Comparison of ENCODE assay signal across 11 cellular contexts in the genomic region with DNA sequence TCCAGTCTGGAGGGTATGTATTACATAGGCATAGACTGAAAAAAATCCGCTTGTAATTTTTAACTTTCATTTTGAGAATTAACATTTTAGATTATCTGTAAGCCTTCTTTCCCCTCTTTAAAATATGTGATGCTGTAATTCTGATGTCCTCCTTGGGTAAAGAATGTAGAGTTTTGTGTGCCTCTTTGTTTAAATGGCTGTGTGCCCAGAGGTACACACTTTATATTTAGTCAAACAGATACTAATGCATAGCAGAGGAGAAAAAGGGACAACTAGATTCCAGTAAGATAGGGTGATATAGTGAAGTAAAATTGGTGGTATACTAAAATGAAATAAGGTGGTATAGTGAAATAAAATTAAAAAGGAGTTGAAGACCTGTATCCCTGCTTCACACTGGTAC. TPM values are rescaled to one million over a fixed set of nuclear protein-coding genes. Genes with fewer than 3 reads are reported as not detected.
DNase-seq lines count a peak whose midpoint lies in the region; ATAC-seq and TF ChIP-seq lines count a peak whose summit lies in the region.
"Had no signal": no experiment of that assay in that cellular context is flagged by ENCODE, and none has a peak within 500 bp of the region (broad histone marks: within the 10 kb centered on the region; RNA-seq: fewer than 3 reads in every experiment).

No MANE protein-coding gene starts in this region.

- TF ChIP-seq CTCF in Caco-2 (IDR thresholded peaks at IDR 0.05; ENCODE audit: insufficient read depth in 1 of 2, low read depth in 1 of 2, low read length in 1 of 2, severe bottlenecking in 1 of 2, unreplicated experiment in 1 of 2) = no peak
- TF ChIP-seq CTCF in coronary artery (IDR thresholded peaks at IDR 0.05) = no peak
- no peak for TF ChIP-seq CTCF in nephron progenitor cell (IDR thresholded peaks at IDR 0.05)

- H3K4me3 ChIP-seq in Caco-2 (ENCODE audit: low read depth, low read length) (no peak overlapping the region), Karpas-422 (ENCODE audit: low read length) (peak overlapping the region; percentile 80), coronary artery (peak overlapping the region; percentile 81)

- POLR2A ChIA-PET in Caco-2 (lab: Charles Lee) = no interaction called here

- peaks cover 16% of the 10 kb centered on the region for H3K4me1 ChIP-seq in Caco-2
- H3K4me1 ChIP-seq in Karpas-422 (ENCODE audit: low read length) = peaks cover 27% of the 10 kb centered on the region

- intact Hi-C loops in Caco-2 (cut with micrococcal nuclease; ENCODE audit: unreplicated experiment) = no loop called here
- intact Hi-C loops in posterior cingulate gyrus (cut with DNase I) = no loop called here

- H3K79me2 ChIP-seq in Karpas-422 (ENCODE audit: low read length) = peaks cover 63% of the 10 kb centered on the region

- no peak for ATAC-seq in GM21423 (IDR thresholded peaks at IDR 0.05; ENCODE audit: unreplicated experiment)

- no peaks in the 10 kb centered on the region for H3K9me3 ChIP-seq in Caco-2
- no peaks in the 10 kb centered on the region for H3K9me3 ChIP-seq in Karpas-422 (ENCODE audit: low read length)

- H3K9me3 Mint-ChIP-seq in Caco-2 (ENCODE audit: unreplicated experiment) (no peaks in the 10 kb centered on the region), nephron progenitor cell (no peaks in the 10 kb centered on the region)

- peaks cover 15% of the 10 kb centered on the region for H3K4me1 Mint-ChIP-seq in Caco-2 (ENCODE audit: low read depth, unreplicated experiment)
- peaks cover 45% of the 10 kb centered on the region for H3K4me1 Mint-ChIP-seq in nephron progenitor cell

- no peaks in the 10 kb centered on the region for H3K9me2 ChIP-seq in Karpas-422 (replicated peaks; ENCODE audit: insufficient read depth, low read length)

- no peak overlapping the region for H2AFZ ChIP-seq in Karpas-422 (ENCODE audit: low read length)

- peaks cover 14% of the 10 kb centered on the region for H3K36me3 Mint-ChIP-seq in Caco-2 (ENCODE audit: insufficient read depth, unreplicated experiment)
- H3K36me3 Mint-ChIP-seq in nephron progenitor cell (ENCODE audit: low read depth) = peaks cover 19% of the 10 kb centered on the region

- H3K36me3 ChIP-seq in Caco-2 (ENCODE audit: control insufficient read depth, insufficient read depth, low read length) = no peaks in the 10 kb centered on the region; the same call in 1 of the 2 replicates
- peaks cover 3% of the 10 kb centered on the region; the same call in 1 of the 2 replicates for H3K36me3 ChIP-seq in Karpas-422 (ENCODE audit: insufficient read depth, low read length)

- peak overlapping the region; percentile 92 for H3K4me3 Mint-ChIP-seq in Caco-2 (ENCODE audit: unreplicated experiment)
- peak overlapping the region; percentile 99 for H3K4me3 Mint-ChIP-seq in nephron progenitor cell

- peak overlapping the region; percentile 10; the same call in 1 of the 2 replicates for H3K27ac ChIP-seq in Karpas-422 (ENCODE audit: low read length)
- H3K27ac ChIP-seq in coronary artery = peak overlapping the region in 1 of 2 donors; percentile 97

- peak overlapping the region; percentile 87 for H3K4me2 ChIP-seq in Karpas-422 (ENCODE audit: low read depth, low read length, poor library complexity, severe bottlenecking)

- CTCF ChIA-PET in Caco-2 (lab: Charles Lee) = no interaction called here

- H3K27me3 Mint-ChIP-seq in Caco-2 (ENCODE audit: insufficient read depth, unreplicated experiment) = no peaks in the 10 kb centered on the region
- no peaks in the 10 kb centered on the region for H3K27me3 Mint-ChIP-seq in nephron progenitor cell (ENCODE audit: low read depth, poor library complexity)

- peaks cover 14% of the 10 kb centered on the region; the same call in 1 of the 2 replicates for H4K20me1 ChIP-seq in Karpas-422 (ENCODE audit: insufficient read depth, low read depth, low read length)

- H3K27ac Mint-ChIP-seq in Caco-2 (ENCODE audit: unreplicated experiment) (no peak overlapping the region), nephron progenitor cell (peak overlapping the region; percentile 9)

- no peak for DNase-seq in Caco-2
- DNase-seq in Karpas-422 = no peak
- no peak for DNase-seq in coronary artery (ENCODE audit: low spot score)
- DNase-seq in nephron progenitor cell = no peak
- no peak for DNase-seq in OCI-M1 (lab: John Stamatoyannopoulos, UW)
- DNase-seq in posterior cingulate gyrus = no peak
- DNase-seq in NCI-H1092 treated with DMSO at 0.1 percent for 48 hours (lab: John Stamatoyannopoulos, UW) = no peak
- DNase-seq: stimulated activated naive CD4-positive, alpha-beta T cell had no signal

- BruUV-seq in Caco-2 (replicated peaks; lab: Mats Ljungman, UMichigan) = no TSS peak

- no peaks in the 10 kb centered on the region for H3K27me3 ChIP-seq in Caco-2 (replicated peaks; ENCODE audit: control insufficient read depth, insufficient read depth, low read length)
- no peaks in the 10 kb centered on the region for H3K27me3 ChIP-seq in Karpas-422 (ENCODE audit: low read length)

- H3K9ac ChIP-seq in Karpas-422 (ENCODE audit: low read length) = peak overlapping the region; percentile 83

RNA-seq across cellular contexts. Expression of a gene that starts 1.3 kb away (rescaled TPM):
- total RNA-seq in Caco-2 (2022) = 36.7 and 45.5 TPM in 2 replicates
- 56.7 and 130 TPM in 2 replicates for total RNA-seq in Karpas-422 (2014; rRNA removed; shearing (Covaris generic); ENCODE audit: low replicate concordance)

RNA-seq across cellular contexts. Expression of a gene that starts 49.7 kb away (rescaled TPM):
- not detected in 2 replicates for total RNA-seq in Caco-2 (2022)
- not detected in 2 replicates for total RNA-seq in Karpas-422 (2014; rRNA removed; shearing (Covaris generic); ENCODE audit: low replicate concordance)
- total RNA-seq: posterior vena cava, RPMI7951 had no signal
